Comparison of ENCODE assay signal across 1 cellular context in genomic region chr14:60091550-60092511, GRCh38.
TF ChIP-seq lines count a peak whose summit lies in the region.

Gene PCNX4, plus strand, starts transcription at chr14:60091923. Its CDS starts 15,716 bp downstream, at chr14:60107639.

TF ChIP-seq in HepG2, 621 proteins besides CTCF, POLR2A, EP300 and RAD21 (continued from another document and continues in another):
- peak; percentile 73; the same call in 1 of the 2 replicates for TF ChIP-seq ZBTB4 (CRISPR knock-in tag; IDR thresholded peaks at IDR 0.05; ENCODE audit: borderline replicate concordance)
- TF ChIP-seq REPIN1 (CRISPR knock-in tag; IDR thresholded peaks at IDR 0.05; ENCODE audit: borderline replicate concordance, low read depth), result peak; percentile 98
- peak; percentile 99; the same call in 1 of the 2 replicates for TF ChIP-seq GLI4 (CRISPR knock-in tag; IDR thresholded peaks at IDR 0.05; ENCODE audit: borderline replicate concordance)
- no peak; the same call in 1 of the 2 replicates for TF ChIP-seq ZNF83 (CRISPR knock-in tag; IDR thresholded peaks at IDR 0.05; ENCODE audit: borderline replicate concordance)
- peak; percentile 97 for TF ChIP-seq ZNF280D (CRISPR knock-in tag; IDR thresholded peaks at IDR 0.05)
- TF ChIP-seq DMAP1 (CRISPR knock-in tag; IDR thresholded peaks at IDR 0.05), result peak; percentile 97
- TF ChIP-seq ZNF770 (CRISPR knock-in tag; IDR thresholded peaks at IDR 0.05), result peak; percentile 53; the same call in 1 of the 2 replicates
- peak; percentile 89; the same call in 1 of the 2 replicates for TF ChIP-seq ZNF790 (CRISPR knock-in tag; IDR thresholded peaks at IDR 0.05; ENCODE audit: borderline replicate concordance)
- TF ChIP-seq HOXA3 (CRISPR knock-in tag; IDR thresholded peaks at IDR 0.05), result peak; percentile 99
- peak; percentile 98 for TF ChIP-seq ZNF430 (CRISPR knock-in tag; IDR thresholded peaks at IDR 0.05)
- peak; percentile 95 for TF ChIP-seq NFATC3 (CRISPR knock-in tag; IDR thresholded peaks at IDR 0.05)
- no peak for TF ChIP-seq ZNF326 (CRISPR knock-in tag; IDR thresholded peaks at IDR 0.05; ENCODE audit: borderline replicate concordance)
- TF ChIP-seq ZNF576 (CRISPR knock-in tag; IDR thresholded peaks at IDR 0.05), result no peak
- TF ChIP-seq LCORL (IDR thresholded peaks at IDR 0.05), result peak; percentile 65; the same call in 1 of the 2 replicates
- TF ChIP-seq LCORL (CRISPR knock-in tag; IDR thresholded peaks at IDR 0.05), result peak; percentile 68
- no peak for TF ChIP-seq HHEX (CRISPR knock-in tag; IDR thresholded peaks at IDR 0.05)
- TF ChIP-seq ATF7 (IDR thresholded peaks at IDR 0.05), result peak; percentile 57
- no peak; the same call in none of the 2 replicates for TF ChIP-seq ATF7 (CRISPR knock-in tag; IDR thresholded peaks at IDR 0.05)
- TF ChIP-seq MBNL3 (CRISPR knock-in tag; conservative IDR thresholded peaks at IDR 0.05), result no peak
- TF ChIP-seq PAX8 (CRISPR knock-in tag; IDR thresholded peaks at IDR 0.05; ENCODE audit: borderline replicate concordance), result peak; percentile 99
- peak; percentile 19; the same call in 1 of the 2 replicates for TF ChIP-seq ZNF572 (CRISPR knock-in tag; IDR thresholded peaks at IDR 0.05)
- peak in 1 of 2 experiments; percentile 91; a peak in 2 of 4 replicates for TF ChIP-seq KLF16 (CRISPR knock-in tag; IDR thresholded peaks at IDR 0.05)
- peak; percentile 42; the same call in 1 of the 2 replicates for TF ChIP-seq SP140L (CRISPR knock-in tag; IDR thresholded peaks at IDR 0.05; ENCODE audit: borderline replicate concordance)
- no peak for TF ChIP-seq FOXJ3 (CRISPR knock-in tag; IDR thresholded peaks at IDR 0.05; ENCODE audit: borderline replicate concordance)
- TF ChIP-seq FLYWCH1 (CRISPR knock-in tag; IDR thresholded peaks at IDR 0.05), result no peak
- TF ChIP-seq SAFB2 (CRISPR knock-in tag; IDR thresholded peaks at IDR 0.05; ENCODE audit: borderline replicate concordance, low read depth), result peak; percentile 90
- TF ChIP-seq ZNF597 (CRISPR knock-in tag; IDR thresholded peaks at IDR 0.05), result no peak
- peak; percentile 76; the same call in 1 of the 2 replicates for TF ChIP-seq RFXANK (CRISPR knock-in tag; IDR thresholded peaks at IDR 0.05)
- TF ChIP-seq POLR2G (IDR thresholded peaks at IDR 0.05; ENCODE audit: low read depth, low read length), result peak; percentile 94
- TF ChIP-seq ZNF691 (CRISPR knock-in tag; IDR thresholded peaks at IDR 0.05; ENCODE audit: borderline replicate concordance, low read depth), result peak; percentile 98
- peak; percentile 34; the same call in 1 of the 2 replicates for TF ChIP-seq SP5 (CRISPR knock-in tag; IDR thresholded peaks at IDR 0.05; ENCODE audit: borderline replicate concordance, low read depth)
- peak; percentile 53; the same call in 1 of the 2 replicates for TF ChIP-seq SIX4 (CRISPR knock-in tag; IDR thresholded peaks at IDR 0.05)
- peak; percentile 95 for TF ChIP-seq ZNF605 (CRISPR knock-in tag; IDR thresholded peaks at IDR 0.05)
- no peak for TF ChIP-seq SRSF9 (IDR thresholded peaks at IDR 0.05; ENCODE audit: borderline replicate concordance, insufficient read depth, low read depth, low read length, poor library complexity, severe bottlenecking)
- TF ChIP-seq ZNF362 (CRISPR knock-in tag; IDR thresholded peaks at IDR 0.05; ENCODE audit: borderline replicate concordance), result peak; percentile 60; the same call in 1 of the 2 replicates
- TF ChIP-seq ZNF768 (CRISPR knock-in tag; IDR thresholded peaks at IDR 0.05), result peak; percentile 78
- no peak for TF ChIP-seq U2AF2 (IDR thresholded peaks at IDR 0.05; ENCODE audit: low read depth, low read length)
- TF ChIP-seq PHF20 (CRISPR knock-in tag; IDR thresholded peaks at IDR 0.05), result peak; percentile 80
- TF ChIP-seq MTF1 (CRISPR knock-in tag; IDR thresholded peaks at IDR 0.05), result no peak
- peak; percentile 83 for TF ChIP-seq TFE3 (CRISPR knock-in tag; IDR thresholded peaks at IDR 0.05)
- peak; percentile 88; the same call in 1 of the 2 replicates for TF ChIP-seq MXD4 (CRISPR knock-in tag; IDR thresholded peaks at IDR 0.05)
- TF ChIP-seq NFE2L2 (IDR thresholded peaks at IDR 0.05; ENCODE audit: low read length), result no peak
- no peak for TF ChIP-seq HDAC6 (IDR thresholded peaks at IDR 0.05; ENCODE audit: low read depth, low read length)
- TF ChIP-seq XRCC5 (optimal IDR thresholded peaks at IDR 0.05; ENCODE audit: low read length), result peak; percentile 91
- TF ChIP-seq RFXAP (CRISPR knock-in tag; IDR thresholded peaks at IDR 0.05; ENCODE audit: borderline replicate concordance), result peak; percentile 93; the same call in 1 of the 2 replicates
- no peak for TF ChIP-seq SOX6 (IDR thresholded peaks at IDR 0.05)
- TF ChIP-seq SOX6 (CRISPR knock-in tag; IDR thresholded peaks at IDR 0.05), result peak; percentile 74
- no peak for TF ChIP-seq SP1 (IDR thresholded peaks at IDR 0.05)
- TF ChIP-seq SP1 (CRISPR knock-in tag; IDR thresholded peaks at IDR 0.05), result peak; percentile 35; the same call in 1 of the 2 replicates
- TF ChIP-seq GMEB1 (CRISPR knock-in tag; IDR thresholded peaks at IDR 0.05; ENCODE audit: borderline replicate concordance), result peak; percentile 99
- peak; percentile 73 for TF ChIP-seq HOMEZ (CRISPR knock-in tag; IDR thresholded peaks at IDR 0.05; ENCODE audit: low read depth)
- peak; percentile 74; the same call in 1 of the 2 replicates for TF ChIP-seq ZNF670 (CRISPR knock-in tag; IDR thresholded peaks at IDR 0.05; ENCODE audit: borderline replicate concordance)
